ENCODE assay signal across 11 cellular contexts in the genomic region with DNA sequence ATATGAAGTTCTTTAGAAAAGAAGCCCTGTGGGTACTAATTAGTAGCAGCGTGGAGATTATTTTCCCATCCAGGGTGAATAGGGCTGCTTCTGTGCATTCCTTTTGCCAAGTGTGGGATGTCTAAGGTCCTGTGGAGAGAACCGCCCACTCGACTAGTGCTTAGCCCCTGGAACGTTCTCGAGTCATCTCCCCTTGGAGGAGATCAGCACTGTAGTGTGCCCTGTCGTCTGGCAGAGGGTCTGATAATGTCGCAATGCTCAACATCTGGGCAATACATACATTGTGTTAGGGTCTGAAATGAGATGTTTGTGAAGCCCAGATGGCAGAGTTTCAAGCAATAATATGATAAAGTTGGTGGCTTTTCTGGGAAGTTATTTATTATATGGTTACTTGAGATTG.
DNase-seq lines count a peak whose midpoint lies in the region; ATAC-seq, FAIRE-seq and TF ChIP-seq lines count a peak whose summit lies in the region.
"Had no signal": no experiment of that assay in that cellular context is flagged by ENCODE, and none has a peak within 500 bp of the region (broad histone marks: within the 10 kb centered on the region; RNA-seq: fewer than 3 reads in every experiment).

No MANE protein-coding gene starts in this region.

- intact Hi-C loops in right lobe of liver (cut with DNase I): no loop called here
- intact Hi-C loops in HepG2 (cut with micrococcal nuclease; ENCODE audit: unreplicated experiment): no loop called here
- intact Hi-C loops in GM12878 (cut with micrococcal nuclease; ENCODE audit: unreplicated experiment): no loop called here
- intact Hi-C loops in natural killer cell (cut with micrococcal nuclease): no loop called here
- intact Hi-C loops in aorta (cut with DNase I): no loop called here
- intact Hi-C loops in lower leg skin (cut with DNase I; ENCODE audit: low total_unique reads): no loop called here

- POLR2A ChIA-PET in HepG2 (lab: Yijun Ruan, JAX): no interaction called here
- POLR2A ChIA-PET in GM12878 (lab: Charles Lee): no interaction called here

- FAIRE-seq in HepG2 (lab: Jason Lieb, UNC) (no peak), GM12878 (lab: Jason Lieb, UNC) (no peak)

- H3K4me3 Mint-ChIP-seq in natural killer cell: peak overlapping the region; percentile 93
- H3K4me3 Mint-ChIP-seq: nephron progenitor cell had no signal

- TF ChIP-seq RAD21 in HepG2 (CRISPR knock-in tag; IDR thresholded peaks at IDR 0.05) (no peak), GM12878 (IDR thresholded peaks at IDR 0.05; ENCODE audit: insufficient read depth, low read depth, low read length) (no peak)

- H3K79me2 ChIP-seq in HepG2 (ENCODE audit: insufficient read depth, low read length): no peaks in the 10 kb centered on the region
- H3K79me2 ChIP-seq in GM12878 (ENCODE audit: control insufficient read depth, insufficient read depth, low read length): peaks cover 7% of the 10 kb centered on the region

- H3K27ac Mint-ChIP-seq in natural killer cell: peak overlapping the region; percentile 77 to 89
- H3K27ac Mint-ChIP-seq: nephron progenitor cell had no signal

- H2AFZ ChIP-seq in HepG2 (ENCODE audit: low read length) (no peak overlapping the region), GM12878 (ENCODE audit: control insufficient read depth, low read depth, low read length) (peak overlapping the region; percentile 93)

- H3K36me3 ChIP-seq in right lobe of liver (no peaks in the 10 kb centered on the region), HepG2 (replicated peaks in 1 of 2; ENCODE audit: control insufficient read depth in 1 of 2, insufficient read depth in 2 of 2, low read length in 2 of 2) (no peaks in the 10 kb centered on the region), GM12878 (ENCODE audit: control insufficient read depth in 2 of 2, insufficient read depth in 2 of 2, low read length in 1 of 2) (no peaks in the 10 kb centered on the region), aorta (ENCODE audit: control insufficient read depth in 1 of 2, insufficient read depth in 2 of 2, low read length in 1 of 2) (no peaks in the 10 kb centered on the region)

- H4K20me1 ChIP-seq in HepG2 (ENCODE audit: insufficient read depth, low read length): no peaks in the 10 kb centered on the region
- no peaks in the 10 kb centered on the region for H4K20me1 ChIP-seq in GM12878 (ENCODE audit: control insufficient read depth, insufficient read depth)

- CTCF ChIA-PET in HepG2 (lab: Yijun Ruan, JAX; ENCODE audit: low intra/inter-chr PET ratio, low total read pairs) (no interaction called here), GM12878 (lab: Yijun Ruan, JAX) (no interaction called here)

- H3K4me1 ChIP-seq in right lobe of liver (no peaks in the 10 kb centered on the region), HepG2 (ENCODE audit: insufficient read depth, low read length) (no peaks in the 10 kb centered on the region), GM12878 (ENCODE audit: control insufficient read depth, insufficient read depth, low read length) (peaks cover 21% of the 10 kb centered on the region), aorta (ENCODE audit: control insufficient read depth in 1 of 2, insufficient read depth in 2 of 2, low read length in 2 of 2) (peaks cover 3 to 7% of the 10 kb centered on the region in 2 donors)

- H3K4me3 ChIP-seq in right lobe of liver (peak overlapping the region in 1 of 3 donors; percentile 18), HepG2 (replicated peaks in 1 of 3; ENCODE audit: insufficient read depth in 1 of 3, low read depth in 2 of 3, low read length in 3 of 3) (no peak overlapping the region), GM12878 (peak overlapping the region; percentile 62), aorta (ENCODE audit: low read length in 2 of 2) (peak overlapping the region; percentile 40 to 62), lower leg skin (ENCODE audit: low read depth, poor library complexity, severe bottlenecking) (no peak overlapping the region)

- RAD21 ChIA-PET in GM12878 (lab: Charles Lee; ENCODE audit: unreplicated experiment): no interaction called here

- ATAC-seq in right lobe of liver: peak in 1 of 4 donors; percentile 36
- no peak for ATAC-seq in HepG2
- peak; percentile 38; the same call in 1 of the 3 replicates for ATAC-seq in GM12878
- peak in 2 of 3 donors; percentile 25 to 37 for ATAC-seq in natural killer cell
- ATAC-seq in aorta (ENCODE audit: low FRiP score): peak; percentile 67
- no peak for ATAC-seq in HG02759 (IDR thresholded peaks at IDR 0.05; ENCODE audit: unreplicated experiment)
- ATAC-seq in GM18868 (IDR thresholded peaks at IDR 0.05; ENCODE audit: unreplicated experiment): no peak

- no peaks in the 10 kb centered on the region for H3K36me3 Mint-ChIP-seq in natural killer cell

- H3K27me3 ChIP-seq in right lobe of liver (no peaks in the 10 kb centered on the region), HepG2 (ENCODE audit: control insufficient read depth in 1 of 2, insufficient read depth in 2 of 2, low read length in 2 of 2) (peaks cover 5 to 26% of the 10 kb centered on the region in 2 experiments), GM12878 (replicated peaks in 1 of 2; ENCODE audit: control insufficient read depth in 2 of 2, insufficient read depth in 2 of 2, low read length in 1 of 2) (no peaks in the 10 kb centered on the region), aorta (ENCODE audit: control insufficient read depth in 1 of 2, insufficient read depth in 2 of 2, low read length in 1 of 2) (no peaks in the 10 kb centered on the region)

- H3K4me2 ChIP-seq in HepG2 (ENCODE audit: low read depth, low read length) (no peak overlapping the region), GM12878 (ENCODE audit: control insufficient read depth, insufficient read depth) (peak overlapping the region; percentile 95)

- no peaks in the 10 kb centered on the region for H3K27me3 Mint-ChIP-seq in natural killer cell (ENCODE audit: low read depth in 2 of 2)

- H3K4me1 Mint-ChIP-seq in natural killer cell: peaks cover 48 to 58% of the 10 kb centered on the region in 2 donors

- SMC1A ChIA-PET in GM12878 (lab: Charles Lee; ENCODE audit: uncharacterized antibody, unreplicated experiment): interaction anchor here (0.8 kb wide), 1 partner anchor 10 kb away, joined by 3 read pairs; no protein-coding TSS in a partner anchor

- TF ChIP-seq CTCF in right lobe of liver (IDR thresholded peaks at IDR 0.05) (no peak), HepG2 (CRISPR knock-in tag; IDR thresholded peaks at IDR 0.05) (no peak), GM12878 (IDR thresholded peaks at IDR 0.05 in 2 of 3, conservative IDR thresholded peaks at IDR 0.05 in 1 of 3; ENCODE audit: control insufficient read depth in 2 of 3, extremely low read depth in 1 of 3, insufficient read depth in 1 of 3, low read depth in 3 of 3, low read length in 3 of 3) (no peak), natural killer cell (IDR thresholded peaks at IDR 0.05) (no peak), lower leg skin (IDR thresholded peaks at IDR 0.05) (no peak)

- 52% methylated on average over 4 of the region's 7 CpGs for WGBS in right lobe of liver (ENCODE audit: insufficient coverage, low coverage, low lambda C conversion rate, missing lambda C conversion rate)
- WGBS in HepG2 (ENCODE audit: low lambda C conversion rate): 18% methylated on average over 6 of the region's 7 CpGs
- WGBS in GM12878 (ENCODE audit: insufficient coverage, insufficient replicate concordance, low lambda C conversion rate, missing lambda C conversion rate): 14% methylated on average over 7 of the region's 7 CpGs
- WGBS in aorta, 2 donors: 18% methylated on average over 7 of the region's 7 CpGs
- 21 to 32% methylated on average over 7 of the region's 7 CpGs for WGBS in lower leg skin, 2 donors

- DNase-seq in right lobe of liver (no peak), HepG2 (ENCODE audit: low spot score) (no peak), GM12878 (ENCODE audit: low read depth, low spot score) (no peak), natural killer cell (no peak), aorta (no peak), lower leg skin (ENCODE audit: low spot score in 2 of 2) (no peak)
- DNase-seq: NCI-H1694 treated with DMSO at 0.1 percent for 48 hours, nephron progenitor cell had no signal

- TF ChIP-seq POLR2A in right lobe of liver (IDR thresholded peaks at IDR 0.05): no peak
- no peak for TF ChIP-seq POLR2A in HepG2 (IDR thresholded peaks at IDR 0.05; ENCODE audit: insufficient read depth in 1 of 2, low read depth in 2 of 2, low read length in 2 of 2)
- no peak for TF ChIP-seq POLR2A in GM12878 (IDR thresholded peaks at IDR 0.05; ENCODE audit: low read depth, low read length)
- no peak for TF ChIP-seq POLR2A in lower leg skin (IDR thresholded peaks at IDR 0.05)

- no peak for TF ChIP-seq EP300 in HepG2 (IDR thresholded peaks at IDR 0.05; ENCODE audit: low read depth in 2 of 2, low read length in 2 of 2)
- no peak for TF ChIP-seq EP300 in HepG2 (CRISPR knock-in tag; IDR thresholded peaks at IDR 0.05; ENCODE audit: borderline replicate concordance)
- TF ChIP-seq EP300 in GM12878 (IDR thresholded peaks at IDR 0.05; ENCODE audit: borderline replicate concordance in 1 of 2, control insufficient read depth in 1 of 2, low read depth in 2 of 2, low read length in 2 of 2): no peak

- peak overlapping the region in 2 of 3 donors; percentile 5 to 15 for H3K27ac ChIP-seq in right lobe of liver
- H3K27ac ChIP-seq in HepG2 (ENCODE audit: extremely low read length, insufficient read depth, low read length): no peak overlapping the region
- H3K27ac ChIP-seq in GM12878 (ENCODE audit: control insufficient read depth, insufficient read depth): peak overlapping the region; percentile 61; the same call in 1 of the 2 replicates
- H3K27ac ChIP-seq in aorta (ENCODE audit: low read depth in 1 of 2, low read length in 2 of 2): peak overlapping the region; percentile 31 to 68
- H3K27ac ChIP-seq: C4-2B had no signal

- BruUV-seq in HepG2 (replicated peaks; lab: Mats Ljungman, UMichigan) (no TSS peak), GM12878 (replicated peaks; lab: Mats Ljungman, UMichigan) (no TSS peak)

- H3K9me3 ChIP-seq in right lobe of liver (no peaks in the 10 kb centered on the region), HepG2 (ENCODE audit: low read length) (no peaks in the 10 kb centered on the region), GM12878 (replicated peaks; ENCODE audit: control insufficient read depth, insufficient read depth, low read length) (no peaks in the 10 kb centered on the region), aorta (ENCODE audit: control insufficient read depth, low read length) (no peaks in the 10 kb centered on the region)

- H3K9me3 Mint-ChIP-seq in natural killer cell: no peaks in the 10 kb centered on the region
- H3K9me3 Mint-ChIP-seq: nephron progenitor cell had no signal

- in situ Hi-C loops in HepG2 (cut with HindIII; ENCODE audit: extremely low pct_ligation_motif_present, low pct_unique_long_range_greater_than_20kb) (no loop called here), GM12878 (cut with MboI) (no loop called here)

- H3K9ac ChIP-seq in HepG2 (ENCODE audit: insufficient read depth, low read depth, low read length) (no peak overlapping the region), GM12878 (ENCODE audit: control insufficient read depth, insufficient read depth, low read length) (peak overlapping the region; percentile 63)

TF ChIP-seq in HepG2, 621 proteins besides CTCF, POLR2A, EP300 and RAD21 (continues in another document):
- no peak for TF ChIP-seq ZBTB1 (CRISPR knock-in tag; IDR thresholded peaks at IDR 0.05; ENCODE audit: borderline replicate concordance)

TF ChIP-seq in GM12878, 131 proteins besides CTCF, POLR2A, EP300 and RAD21 (continues in another document):
- TF ChIP-seq WRNIP1 (IDR thresholded peaks at IDR 0.05; ENCODE audit: borderline replicate concordance, low read depth, low read length): no peak

Comparison
In these comparisons a context has a peak if more than half of its experiments do, and no peak if none do; other contexts are left out.
1. ATAC-seq: peak in GM12878 (single experiment), natural killer cell (2 of 3) and aorta (single experiment); none in HepG2 (single experiment), HG02759 (single experiment) and GM18868 (single experiment).
2. H3K4me3 ChIP-seq: peak in GM12878 (single experiment) and aorta (2 of 2); none in HepG2 (0 of 3) and lower leg skin (single experiment).